ENCODE assay signal across 10 cellular contexts in the genomic region with DNA sequence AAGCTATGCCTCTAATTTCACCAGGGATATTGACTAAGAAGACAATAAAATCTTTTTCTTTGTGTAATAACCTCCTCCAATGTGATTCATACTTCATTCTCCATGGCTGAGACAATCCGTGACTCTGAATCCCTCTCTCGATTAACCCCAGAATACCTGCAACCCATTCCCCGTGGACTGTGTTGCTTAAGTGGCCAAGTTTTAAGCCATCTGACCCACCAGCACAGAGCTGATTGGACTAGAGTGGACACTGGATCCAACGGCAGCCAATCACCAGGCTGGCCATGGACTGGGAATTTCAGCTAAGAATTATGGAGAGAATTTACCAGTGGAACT. TPM values are rescaled to one million over a fixed set of nuclear protein-coding genes. Genes with fewer than 3 reads are reported as not detected.
A peak's percentile ranks its signal among the peaks of the same experiment; 100 is the strongest.
DNase-seq lines count a peak whose midpoint lies in the region; ATAC-seq and TF ChIP-seq lines count a peak whose summit lies in the region.
"Had no signal": no experiment of that assay in that cellular context is flagged by ENCODE, and none has a peak within 500 bp of the region (broad histone marks: within the 10 kb centered on the region; RNA-seq: fewer than 3 reads in every experiment).

No MANE protein-coding gene starts in this region.

- H3K4me2 ChIP-seq in GM23338, result peak overlapping the region; percentile 42

- H3K9me3 ChIP-seq in ascending aorta, result no peaks in the 10 kb centered on the region
- no peaks in the 10 kb centered on the region for H3K9me3 ChIP-seq in spleen

- ATAC-seq in GM23338, result no peak
- ATAC-seq in HG02623 (IDR thresholded peaks at IDR 0.05; ENCODE audit: unreplicated experiment), result no peak
- no peak for ATAC-seq in GM19351 (IDR thresholded peaks at IDR 0.05; ENCODE audit: unreplicated experiment)
- no peak for ATAC-seq in HG02588 (IDR thresholded peaks at IDR 0.05; ENCODE audit: unreplicated experiment)
- no peak for ATAC-seq in stimulated activated naive CD8-positive, alpha-beta T cell treated with anti-CD3 and anti-CD28 coated beads, Interleukin-15, amount 100 ng/mL, for 72 hours

- no peaks in the 10 kb centered on the region for H3K36me3 ChIP-seq in GM23338 (ENCODE audit: insufficient read depth)
- H3K36me3 ChIP-seq in ascending aorta, result no peaks in the 10 kb centered on the region
- peaks cover 0 to 41% (median 5%) of the 10 kb centered on the region in 6 donors for H3K36me3 ChIP-seq in spleen

- no peaks in the 10 kb centered on the region; the same call in none of the 3 replicates for H3K9me3 Mint-ChIP-seq in GM23338
- no peaks in the 10 kb centered on the region for H3K9me3 Mint-ChIP-seq in immature natural killer cell
- no peaks in the 10 kb centered on the region for H3K9me3 Mint-ChIP-seq in stimulated activated naive CD8-positive, alpha-beta T cell treated with anti-CD3 and anti-CD28 coated beads, Interleukin-15, amount 100 ng/mL, for 72 hours

- WGBS in spleen, 5 donors, result 85 to 95% (median 86%) methylated on average over 4 of the region's 4 CpGs

- H3K4me1 Mint-ChIP-seq in GM23338, result peaks cover 46% of the 10 kb centered on the region
- peaks cover 33 to 34% of the 10 kb centered on the region in 2 donors for H3K4me1 Mint-ChIP-seq in immature natural killer cell
- H3K4me1 Mint-ChIP-seq in stimulated activated naive CD8-positive, alpha-beta T cell treated with anti-CD3 and anti-CD28 coated beads, Interleukin-15, amount 100 ng/mL, for 72 hours, result peaks cover 8% of the 10 kb centered on the region

- TF ChIP-seq POLR2A in spleen (IDR thresholded peaks at IDR 0.05), result no peak

- TF ChIP-seq CTCF in GM23338 (conservative IDR thresholded peaks at IDR 0.05; ENCODE audit: low read depth in 2 of 2) (no peak), ascending aorta (IDR thresholded peaks at IDR 0.05) (no peak), spleen (IDR thresholded peaks at IDR 0.05 in 8 of 11, conservative IDR thresholded peaks at IDR 0.05 in 3 of 11) (no peak)

- H2AFZ ChIP-seq in GM23338, result no peak overlapping the region; the same call in 1 of the 2 replicates

- peaks cover 7% of the 10 kb centered on the region; the same call in 1 of the 2 replicates for H3F3A ChIP-seq in GM23338 (replicated peaks; ENCODE audit: low read depth)

- H3K4me3 Mint-ChIP-seq in GM23338 (peak overlapping the region; percentile 27; the same call in 1 of the 3 replicates), immature natural killer cell (no peak overlapping the region)
- H3K4me3 Mint-ChIP-seq in stimulated activated naive CD8-positive, alpha-beta T cell treated with anti-CD3 and anti-CD28 coated beads, Interleukin-15, amount 100 ng/mL, for 72 hours, result no peak overlapping the region

- peaks cover 3% of the 10 kb centered on the region; the same call in 1 of the 2 replicates for H3K9me2 ChIP-seq in GM23338 (ENCODE audit: insufficient read depth)

- H3K27me3 ChIP-seq in GM23338 (ENCODE audit: insufficient read depth) (no peaks in the 10 kb centered on the region), ascending aorta (no peaks in the 10 kb centered on the region), spleen (replicated peaks in 1 of 7) (peaks cover 0 to 6% (median 0%) of the 10 kb centered on the region in 7 donors)

- H3K27me3 Mint-ChIP-seq in GM23338 (ENCODE audit: insufficient read depth, low read depth, poor library complexity) (peaks cover 25% of the 10 kb centered on the region), immature natural killer cell (ENCODE audit: low read depth in 3 of 3) (peaks cover 5 to 11% (median 10%) of the 10 kb centered on the region in 3 donors)
- H3K27me3 Mint-ChIP-seq in stimulated activated naive CD8-positive, alpha-beta T cell treated with anti-CD3 and anti-CD28 coated beads, Interleukin-15, amount 100 ng/mL, for 72 hours, result no peaks in the 10 kb centered on the region

- H3K36me3 Mint-ChIP-seq in GM23338 (ENCODE audit: low read depth), result peaks cover 6% of the 10 kb centered on the region; the same call in 2 of the 3 replicates
- H3K36me3 Mint-ChIP-seq in immature natural killer cell, result peaks cover 15 to 28% (median 23%) of the 10 kb centered on the region in 3 donors

- intact Hi-C loops in ascending aorta (cut with DNase I), result loop anchor here (10.0 kb wide), 1 partner anchor 259 kb away; a partner anchor contains a TSS
- intact Hi-C loops in spleen (cut with DNase I; ENCODE audit: low total_unique reads), result no loop called here

- DNase-seq in GM23338 (ENCODE audit: low spot score), result no peak
- no peak for DNase-seq in ascending aorta (ENCODE audit: low spot score in 2 of 2)
- no peak for DNase-seq in immature natural killer cell
- no peak for DNase-seq in spleen
- DNase-seq in stimulated activated naive CD8-positive, alpha-beta T cell treated with anti-CD3 and anti-CD28 coated beads, Interleukin-15, amount 100 ng/mL, for 72 hours, result no peak
- DNase-seq: DND-41, NCI-H1092 treated with DMSO at 0.1 percent for 48 hours had no signal

- H3K79me2 ChIP-seq in GM23338 (replicated peaks; ENCODE audit: insufficient read depth), result no peaks in the 10 kb centered on the region

- H3K4me3 ChIP-seq in GM23338 (no peak overlapping the region), ascending aorta (no peak overlapping the region), spleen (no peak overlapping the region)

- H3K27ac ChIP-seq in GM23338 (ENCODE audit: low read depth) (peak overlapping the region; percentile 88), ascending aorta (peak overlapping the region; percentile 75 to 80), spleen (peak overlapping the region in 5 of 8 donors; percentile 29 to 60 (median 47))

- no peaks in the 10 kb centered on the region for H4K20me1 ChIP-seq in GM23338 (replicated peaks; ENCODE audit: insufficient read depth)

- H3K4me1 ChIP-seq in GM23338 (ENCODE audit: insufficient read depth), result peaks cover 27% of the 10 kb centered on the region
- H3K4me1 ChIP-seq in ascending aorta, result peaks cover 4 to 35% of the 10 kb centered on the region in 2 donors
- H3K4me1 ChIP-seq in spleen, result peaks cover 5 to 39% (median 23%) of the 10 kb centered on the region in 6 donors

- H3K27ac Mint-ChIP-seq in GM23338 (peak overlapping the region; percentile 88), immature natural killer cell (peak overlapping the region in 4 of 6 donors; percentile 15 to 77 (median 58))
- H3K27ac Mint-ChIP-seq in stimulated activated naive CD8-positive, alpha-beta T cell treated with anti-CD3 and anti-CD28 coated beads, Interleukin-15, amount 100 ng/mL, for 72 hours, result no peak overlapping the region

TF ChIP-seq in GM23338, 12 proteins besides CTCF, POLR2A, EP300 and RAD21:
- TF ChIP-seq, protein P1, sequence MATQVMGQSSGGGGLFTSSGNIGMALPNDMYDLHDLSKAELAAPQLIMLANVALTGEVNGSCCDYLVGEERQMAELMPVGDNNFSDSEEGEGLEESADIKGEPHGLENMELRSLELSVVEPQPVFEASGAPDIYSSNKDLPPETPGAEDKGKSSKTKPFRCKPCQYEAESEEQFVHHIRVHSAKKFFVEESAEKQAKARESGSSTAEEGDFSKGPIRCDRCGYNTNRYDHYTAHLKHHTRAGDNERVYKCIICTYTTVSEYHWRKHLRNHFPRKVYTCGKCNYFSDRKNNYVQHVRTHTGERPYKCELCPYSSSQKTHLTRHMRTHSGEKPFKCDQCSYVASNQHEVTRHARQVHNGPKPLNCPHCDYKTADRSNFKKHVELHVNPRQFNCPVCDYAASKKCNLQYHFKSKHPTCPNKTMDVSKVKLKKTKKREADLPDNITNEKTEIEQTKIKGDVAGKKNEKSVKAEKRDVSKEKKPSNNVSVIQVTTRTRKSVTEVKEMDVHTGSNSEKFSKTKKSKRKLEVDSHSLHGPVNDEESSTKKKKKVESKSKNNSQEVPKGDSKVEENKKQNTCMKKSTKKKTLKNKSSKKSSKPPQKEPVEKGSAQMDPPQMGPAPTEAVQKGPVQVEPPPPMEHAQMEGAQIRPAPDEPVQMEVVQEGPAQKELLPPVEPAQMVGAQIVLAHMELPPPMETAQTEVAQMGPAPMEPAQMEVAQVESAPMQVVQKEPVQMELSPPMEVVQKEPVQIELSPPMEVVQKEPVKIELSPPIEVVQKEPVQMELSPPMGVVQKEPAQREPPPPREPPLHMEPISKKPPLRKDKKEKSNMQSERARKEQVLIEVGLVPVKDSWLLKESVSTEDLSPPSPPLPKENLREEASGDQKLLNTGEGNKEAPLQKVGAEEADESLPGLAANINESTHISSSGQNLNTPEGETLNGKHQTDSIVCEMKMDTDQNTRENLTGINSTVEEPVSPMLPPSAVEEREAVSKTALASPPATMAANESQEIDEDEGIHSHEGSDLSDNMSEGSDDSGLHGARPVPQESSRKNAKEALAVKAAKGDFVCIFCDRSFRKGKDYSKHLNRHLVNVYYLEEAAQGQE (IDR thresholded peaks at IDR 0.05; ENCODE audit: unreplicated experiment), result no peak
- no peak for TF ChIP-seq NANOG (IDR thresholded peaks at IDR 0.05; ENCODE audit: borderline replicate concordance)

RNA-seq across cellular contexts. Expression of a gene that starts 5.4 kb away (rescaled TPM):
- 0.14 TPM in 1 of 2 replicates, not detected in the other for total RNA-seq in GM23338 (2014; rRNA removed; shearing (Covaris generic))
- not detected in 2 replicates for polyA plus RNA-seq in GM23338 (2016; fragmentation: Nextera tagmentation; extraction: Ambion mirVana)
- not detected for total RNA-seq in ascending aorta
- under 1 TPM in 1 of 3 donors, not detected in 2; 0.43 TPM for polyA plus RNA-seq in immature natural killer cell
- 1 to 10 TPM in 1 of 7 donors, under 1 TPM in 3, not detected in 3; 0.13 to 1.0 (median 0.46) TPM for total RNA-seq in spleen
- polyA plus RNA-seq in spleen, result under 1 TPM; 0.03 to 0.09 (median 0.03) TPM

RNA-seq across cellular contexts. Expression of a gene that starts 26.9 kb away (rescaled TPM):
- total RNA-seq in GM23338 (2014; rRNA removed; shearing (Covaris generic)), result 259 and 288 TPM in 2 replicates
- 223 and 229 TPM in 2 replicates for polyA plus RNA-seq in GM23338 (2016; fragmentation: Nextera tagmentation; extraction: Ambion mirVana)
- 222 TPM for total RNA-seq in ascending aorta
- 100 to 1,000 TPM in 1 of 3 donors, 10 to 100 TPM in 2; 62.2 to 121 (median 89.0) TPM for polyA plus RNA-seq in immature natural killer cell
- total RNA-seq in spleen, result 100 to 1,000 TPM; 122 to 166 (median 140) TPM
- polyA plus RNA-seq in spleen, result 100 to 1,000 TPM in 2 of 3 donors, 10 to 100 TPM in 1; 92.0 to 176 (median 133) TPM

RNA-seq across cellular contexts. Expression of a gene that starts 27.3 kb away (rescaled TPM):
- total RNA-seq in GM23338 (2014; rRNA removed; shearing (Covaris generic)), result 4.4 and 5.1 TPM in 2 replicates
- polyA plus RNA-seq in GM23338 (2016; fragmentation: Nextera tagmentation; extraction: Ambion mirVana) (5.7 and 7.0 TPM in 2 replicates), immature natural killer cell (100 to 1,000 TPM; 327 to 486 (median 374) TPM), spleen (10 to 100 TPM; 25.2 to 37.5 (median 30.3) TPM)
- total RNA-seq in ascending aorta (54.4 TPM), spleen (10 to 100 TPM; 25.4 to 72.1 (median 42.1) TPM)

Comparison
In these comparisons a context has a peak if more than half of its experiments do, and no peak if none do; other contexts are left out.
1. H3K27ac Mint-ChIP-seq: peak in GM23338 (single experiment) and immature natural killer cell (4 of 6); none in stimulated activated naive CD8-positive, alpha-beta T cell treated with anti-CD3 and anti-CD28 coated beads, Interleukin-15, amount 100 ng/mL, for 72 hours (0 of 2).
2. Peak in every context shown above with its lines, with median percentiles within 50 percentile points of each other: H3K27ac ChIP-seq.